Comparison of ENCODE assay signal across 18 cellular contexts in genomic region chr6:14231546-14232280, GRCh38.
A peak's percentile ranks its signal among the peaks of the same experiment; 100 is the strongest.
DNase-seq lines count a peak whose midpoint lies in the region; FAIRE-seq and TF ChIP-seq lines count a peak whose summit lies in the region.
"Had no signal": no experiment of that assay in that cellular context is flagged by ENCODE, and none has a peak within 500 bp of the region (broad histone marks: within the 10 kb centered on the region; RNA-seq: fewer than 3 reads in every experiment).

No MANE protein-coding gene starts in this region.

- FAIRE-seq in urothelium cell line (lab: Jason Lieb, UNC) (no peak), D721Med (lab: Jason Lieb, UNC) (no peak)
- FAIRE-seq: endothelial cell of umbilical vein, GM12891, pancreas had no signal

- no peak for TF ChIP-seq CTCF in fibroblast of pulmonary artery (IDR thresholded peaks at IDR 0.05; ENCODE audit: low read length, missing control alignments)
- TF ChIP-seq CTCF in D721Med (IDR thresholded peaks at IDR 0.05; ENCODE audit: insufficient read depth, missing control alignments): no peak

- no peak overlapping the region for H3K4me3 ChIP-seq in fibroblast of pulmonary artery (replicated peaks; ENCODE audit: low read depth, low read length)
- H3K4me3 ChIP-seq: pancreas, Peyer's patch had no signal

- DNase-seq in DMS79 treated with DMSO at 0.1 percent for 48 hours (lab: John Stamatoyannopoulos, UW): peak; percentile 22
- DNase-seq in DMS79 (lab: John Stamatoyannopoulos, UW): no peak
- DNase-seq in stimulated activated CD4-positive, alpha-beta T cell treated with anti-CD3 and anti-CD28 coated beads, Interleukin-1b, Interleukin-23, amount 100 ng/mL, for 48 hours: peak; percentile 42
- DNase-seq in stimulated activated CD4-positive, alpha-beta T cell treated with anti-CD3 and anti-CD28 coated beads, Interleukin-2, amount 100 ng/mL, for 24 hours: no peak
- DNase-seq in fibroblast of pulmonary artery (ENCODE audit: low read depth): peak; percentile 6
- peak; percentile 21 for DNase-seq in urothelium cell line (ENCODE audit: low spot score)
- DNase-seq in D721Med (ENCODE audit: insufficient read length, low spot score): no peak
- DNase-seq in germinal center (ENCODE audit: low spot score): no peak
- DNase-seq: activated CD4-positive, CD25-positive, alpha-beta regulatory T cell treated with anti-CD3 and anti-CD28 coated beads, Interleukin-2, amount 50 U/mL, for 72 hours; dermis blood vessel endothelial cell; islet precursor cell; MM.1S; NCI-H146; Peyer's patch; SK-N-SH had no signal

Comparison
In these comparisons a context has a peak if more than half of its experiments do, and no peak if none do; other contexts are left out.
1. DNase-seq: peak in DMS79 treated with DMSO at 0.1 percent for 48 hours (single experiment), stimulated activated CD4-positive, alpha-beta T cell treated with anti-CD3 and anti-CD28 coated beads, Interleukin-1b, Interleukin-23, amount 100 ng/mL, for 48 hours (single experiment), fibroblast of pulmonary artery (single experiment) and urothelium cell line (single experiment); none in DMS79 (single experiment), stimulated activated CD4-positive, alpha-beta T cell treated with anti-CD3 and anti-CD28 coated beads, Interleukin-2, amount 100 ng/mL, for 24 hours (0 of 2), D721Med (single experiment) and germinal center (single experiment).